In the genomic region with DNA sequence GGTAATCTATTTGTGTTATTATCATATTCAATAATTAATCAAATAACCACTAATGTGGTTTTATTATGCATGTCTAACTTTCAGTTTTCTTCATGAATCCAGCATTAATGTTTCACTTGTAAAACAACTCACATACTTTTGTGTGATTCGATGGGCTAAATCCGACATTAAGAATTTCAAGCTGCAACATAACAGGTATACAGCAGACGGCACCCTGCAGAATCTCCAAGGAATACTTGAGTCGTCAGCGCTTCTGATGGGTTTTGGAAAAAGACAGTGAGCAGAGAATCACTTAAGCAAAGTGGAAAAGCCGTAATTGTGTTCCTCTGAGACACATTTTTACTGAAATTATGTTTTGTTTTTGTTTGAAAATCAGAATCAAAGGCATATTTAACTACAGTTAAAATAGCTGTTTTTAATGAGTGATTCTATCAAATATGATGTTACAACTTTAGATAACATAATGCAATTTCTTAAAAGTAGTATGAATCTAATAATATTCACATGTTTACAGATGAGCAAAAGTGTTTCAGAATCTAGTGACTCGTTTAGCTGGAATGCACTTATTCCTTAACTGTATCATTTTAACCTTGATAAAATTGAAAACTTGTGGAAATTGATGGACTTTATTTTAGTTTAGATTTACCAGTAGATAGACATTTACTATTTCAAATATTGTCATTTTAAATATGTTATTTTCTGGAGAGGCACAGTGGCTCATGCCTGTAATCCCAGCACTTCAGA, we compare ENCODE assay signal across 21 cellular contexts.
DNase-seq lines count a peak whose midpoint lies in the region; ATAC-seq, FAIRE-seq and TF ChIP-seq lines count a peak whose summit lies in the region.
"Had no signal": no experiment of that assay in that cellular context is flagged by ENCODE, and none has a peak within 500 bp of the region (broad histone marks: within the 10 kb centered on the region; RNA-seq: fewer than 3 reads in every experiment).

No MANE protein-coding gene starts in this region.

- FAIRE-seq in urothelium cell line (lab: Jason Lieb, UNC), result no peak
- FAIRE-seq: GM12891 had no signal

- no peaks in the 10 kb centered on the region for H3K9me3 ChIP-seq in SK-N-SH
- H3K9me3 ChIP-seq: BLaER1, MG63 had no signal

- H3K27ac Mint-ChIP-seq in WTC11 (no peak overlapping the region), glutamatergic neuron (ENCODE audit: unreplicated experiment) (peak overlapping the region; percentile 43)
- H3K27ac Mint-ChIP-seq: CD8-positive, alpha-beta T cell had no signal

- ATAC-seq in SK-N-SH treated with all-trans-retinoic acid at 6 μM for 48 hours, result no peak
- peak; percentile 51; the same call in 1 of the 2 replicates for ATAC-seq in WTC11
- ATAC-seq: CD8-positive, alpha-beta T cell had no signal

- H3K27me3 ChIP-seq in SK-N-SH (ENCODE audit: insufficient read depth), result no peaks in the 10 kb centered on the region
- no peaks in the 10 kb centered on the region for H3K27me3 ChIP-seq in dorsolateral prefrontal cortex
- H3K27me3 ChIP-seq: BLaER1, MG63 had no signal

- no peaks in the 10 kb centered on the region for H3K79me2 ChIP-seq in SK-N-SH (ENCODE audit: insufficient read depth)

- CTCF ChIA-PET in SK-N-SH (lab: Yijun Ruan, JAX) (interaction anchor here (1.1 to 1.2 kb wide), 2 partner anchors 29 to 471 kb away, joined by 3 read pairs; no protein-coding TSS in a partner anchor), WTC11 (lab: Charles Lee) (no interaction called here)

- no peak overlapping the region for H3K4me3 ChIP-seq in SK-N-SH (ENCODE audit: low read depth in 2 of 2, low read length in 1 of 2)
- H3K4me3 ChIP-seq in dorsolateral prefrontal cortex, result no peak overlapping the region
- H3K4me3 ChIP-seq: BLaER1, MG63 had no signal

- H4K20me1 ChIP-seq in SK-N-SH (ENCODE audit: insufficient read depth), result no peaks in the 10 kb centered on the region
- H4K20me1 ChIP-seq: BLaER1 had no signal

- POLR2A ChIA-PET in SK-N-SH (lab: Yijun Ruan, JAX) (no interaction called here), WTC11 (lab: Charles Lee) (no interaction called here)

- no peak overlapping the region for H2AFZ ChIP-seq in SK-N-SH (ENCODE audit: low read depth)

- no peak for TF ChIP-seq RAD21 in SK-N-SH (IDR thresholded peaks at IDR 0.05; ENCODE audit: low read length)

- no peaks in the 10 kb centered on the region for H3K36me3 ChIP-seq in SK-N-SH (replicated peaks in 1 of 2; ENCODE audit: control insufficient read depth in 1 of 2, insufficient read depth in 2 of 2, low read length in 1 of 2)
- H3K36me3 ChIP-seq: BLaER1, MG63 had no signal

- no peak overlapping the region for H3K4me2 ChIP-seq in SK-N-SH
- H3K4me2 ChIP-seq: BLaER1 had no signal

- H3K9me3 Mint-ChIP-seq in WTC11 (no peaks in the 10 kb centered on the region), glutamatergic neuron (ENCODE audit: unreplicated experiment) (peaks cover 1% of the 10 kb centered on the region)

- intact Hi-C loops in dorsolateral prefrontal cortex (cut with DNase I), result no loop called here

- no peak for DNase-seq in SK-N-SH
- no peak for DNase-seq in WTC11 (ENCODE audit: low spot score)
- no peak for DNase-seq in glutamatergic neuron
- peak; percentile 6 for DNase-seq in urothelium cell line (ENCODE audit: low spot score)
- DNase-seq in stimulated activated CD4-positive, alpha-beta T cell treated with anti-CD3 and anti-CD28 coated beads, Interleukin-1b, Interleukin-23, amount 100 ng/mL, for 48 hours, result no peak
- DNase-seq in dorsolateral prefrontal cortex, result no peak
- DNase-seq in ureter (ENCODE audit: low spot score), result no peak
- DNase-seq: CD8-positive, alpha-beta T cell; DND-41; GDM1; GOT3; MG63; NCI-H1092 treated with DMSO at 0.1 percent for 48 hours; NCI-H1694; NCI-H345; NCI-H526; NK-92 treated with Interleukin-12 subunit alpha and Interleukin-12 subunit beta, amount 100 ng/mL, for 24 hours; OCI-M1 had no signal

- 65% methylated on average over 7 of the region's 7 CpGs for WGBS in SK-N-SH (ENCODE audit: low lambda C conversion rate)

- no peaks in the 10 kb centered on the region; a peak in 1 of 4 replicates for H3K4me1 ChIP-seq in SK-N-SH (ENCODE audit: control insufficient read depth in 1 of 2, insufficient read depth in 2 of 2, low read depth in 1 of 2, low read length in 1 of 2)
- H3K4me1 ChIP-seq: BLaER1 had no signal

- no peaks in the 10 kb centered on the region for H3K4me1 Mint-ChIP-seq in WTC11
- H3K4me1 Mint-ChIP-seq in glutamatergic neuron (ENCODE audit: low read depth, unreplicated experiment), result peaks cover 7% of the 10 kb centered on the region

- no peaks in the 10 kb centered on the region for H3K27me3 Mint-ChIP-seq in WTC11 (ENCODE audit: low read depth)
- no peaks in the 10 kb centered on the region for H3K27me3 Mint-ChIP-seq in glutamatergic neuron (ENCODE audit: unreplicated experiment)

- no peak for TF ChIP-seq CTCF in SK-N-SH (IDR thresholded peaks at IDR 0.05)
- no peak for TF ChIP-seq CTCF in WTC11 (IDR thresholded peaks at IDR 0.05)
- TF ChIP-seq CTCF in glutamatergic neuron (IDR thresholded peaks at IDR 0.05; ENCODE audit: partially characterized antibody, unreplicated experiment), result no peak
- no peak for TF ChIP-seq CTCF in dorsolateral prefrontal cortex (IDR thresholded peaks at IDR 0.05 in 54 of 56, conservative IDR thresholded peaks at IDR 0.05 in 2 of 56; ENCODE audit: low read depth in 1 of 56, partially characterized antibody in 56 of 56)

- H3F3A ChIP-seq in SK-N-SH (replicated peaks; ENCODE audit: insufficient read depth), result no peaks in the 10 kb centered on the region

- TF ChIP-seq EP300 in SK-N-SH (IDR thresholded peaks at IDR 0.05; ENCODE audit: borderline replicate concordance in 1 of 2, low read depth in 1 of 2, low read length in 1 of 2), result no peak

- H3K4me3 Mint-ChIP-seq in WTC11 (no peak overlapping the region), glutamatergic neuron (ENCODE audit: unreplicated experiment) (no peak overlapping the region)
- H3K4me3 Mint-ChIP-seq: CD8-positive, alpha-beta T cell had no signal

- H3K36me3 Mint-ChIP-seq in WTC11 (no peaks in the 10 kb centered on the region), glutamatergic neuron (ENCODE audit: unreplicated experiment) (no peaks in the 10 kb centered on the region)
- H3K36me3 Mint-ChIP-seq: CD8-positive, alpha-beta T cell had no signal

- H3K9me2 ChIP-seq in SK-N-SH, result no peaks in the 10 kb centered on the region

- H3K27ac ChIP-seq in SK-N-SH (ENCODE audit: low read depth in 2 of 2, low read length in 1 of 2), result no peak overlapping the region
- no peak overlapping the region for H3K27ac ChIP-seq in dorsolateral prefrontal cortex
- H3K27ac ChIP-seq: BLaER1 had no signal

- no peak overlapping the region for H3K9ac ChIP-seq in SK-N-SH
- H3K9ac ChIP-seq: BLaER1 had no signal

TF ChIP-seq in SK-N-SH treated with all-trans-retinoic acid at 6 μM for 48 hours, 23 proteins besides CTCF, POLR2A, EP300 and RAD21:
- TF ChIP-seq ISL1 (CRISPR knock-in tag; IDR thresholded peaks at IDR 0.05) (peak; percentile 92), TCF4 (CRISPR knock-in tag; IDR thresholded peaks at IDR 0.05; ENCODE audit: borderline replicate concordance) (no peak)
TF ChIP-seq in SK-N-SH treated with all-trans-retinoic acid at 6 μM for 48 hours: peak in this region for 1.

TF ChIP-seq in SK-N-SH, 30 proteins besides CTCF, POLR2A, EP300 and RAD21 (continues in another document):
- TF ChIP-seq MEF2A (IDR thresholded peaks at IDR 0.05; ENCODE audit: borderline replicate concordance, low read depth), result no peak
- TF ChIP-seq, protein P1, sequence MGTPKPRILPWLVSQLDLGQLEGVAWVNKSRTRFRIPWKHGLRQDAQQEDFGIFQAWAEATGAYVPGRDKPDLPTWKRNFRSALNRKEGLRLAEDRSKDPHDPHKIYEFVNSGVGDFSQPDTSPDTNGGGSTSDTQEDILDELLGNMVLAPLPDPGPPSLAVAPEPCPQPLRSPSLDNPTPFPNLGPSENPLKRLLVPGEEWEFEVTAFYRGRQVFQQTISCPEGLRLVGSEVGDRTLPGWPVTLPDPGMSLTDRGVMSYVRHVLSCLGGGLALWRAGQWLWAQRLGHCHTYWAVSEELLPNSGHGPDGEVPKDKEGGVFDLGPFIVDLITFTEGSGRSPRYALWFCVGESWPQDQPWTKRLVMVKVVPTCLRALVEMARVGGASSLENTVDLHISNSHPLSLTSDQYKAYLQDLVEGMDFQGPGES (IDR thresholded peaks at IDR 0.05; ENCODE audit: low read depth, low read length), result no peak
- no peak for TF ChIP-seq GABPA (IDR thresholded peaks at IDR 0.05; ENCODE audit: low read depth)
- TF ChIP-seq SIN3A (IDR thresholded peaks at IDR 0.05; ENCODE audit: borderline replicate concordance, low read depth, low read length), result no peak
- no peak for TF ChIP-seq FOXJ3 (CRISPR knock-in tag; IDR thresholded peaks at IDR 0.05)
- TF ChIP-seq YY1 (IDR thresholded peaks at IDR 0.05; ENCODE audit: low read depth), result no peak
- no peak for TF ChIP-seq CHD2 (IDR thresholded peaks at IDR 0.05; ENCODE audit: low read length, partially characterized antibody)
- TF ChIP-seq RFX5 (IDR thresholded peaks at IDR 0.05; ENCODE audit: low read length), result no peak

TF ChIP-seq in WTC11, 78 proteins besides CTCF, POLR2A, EP300 and RAD21 (continues in another document):
- TF ChIP-seq, protein P2, sequence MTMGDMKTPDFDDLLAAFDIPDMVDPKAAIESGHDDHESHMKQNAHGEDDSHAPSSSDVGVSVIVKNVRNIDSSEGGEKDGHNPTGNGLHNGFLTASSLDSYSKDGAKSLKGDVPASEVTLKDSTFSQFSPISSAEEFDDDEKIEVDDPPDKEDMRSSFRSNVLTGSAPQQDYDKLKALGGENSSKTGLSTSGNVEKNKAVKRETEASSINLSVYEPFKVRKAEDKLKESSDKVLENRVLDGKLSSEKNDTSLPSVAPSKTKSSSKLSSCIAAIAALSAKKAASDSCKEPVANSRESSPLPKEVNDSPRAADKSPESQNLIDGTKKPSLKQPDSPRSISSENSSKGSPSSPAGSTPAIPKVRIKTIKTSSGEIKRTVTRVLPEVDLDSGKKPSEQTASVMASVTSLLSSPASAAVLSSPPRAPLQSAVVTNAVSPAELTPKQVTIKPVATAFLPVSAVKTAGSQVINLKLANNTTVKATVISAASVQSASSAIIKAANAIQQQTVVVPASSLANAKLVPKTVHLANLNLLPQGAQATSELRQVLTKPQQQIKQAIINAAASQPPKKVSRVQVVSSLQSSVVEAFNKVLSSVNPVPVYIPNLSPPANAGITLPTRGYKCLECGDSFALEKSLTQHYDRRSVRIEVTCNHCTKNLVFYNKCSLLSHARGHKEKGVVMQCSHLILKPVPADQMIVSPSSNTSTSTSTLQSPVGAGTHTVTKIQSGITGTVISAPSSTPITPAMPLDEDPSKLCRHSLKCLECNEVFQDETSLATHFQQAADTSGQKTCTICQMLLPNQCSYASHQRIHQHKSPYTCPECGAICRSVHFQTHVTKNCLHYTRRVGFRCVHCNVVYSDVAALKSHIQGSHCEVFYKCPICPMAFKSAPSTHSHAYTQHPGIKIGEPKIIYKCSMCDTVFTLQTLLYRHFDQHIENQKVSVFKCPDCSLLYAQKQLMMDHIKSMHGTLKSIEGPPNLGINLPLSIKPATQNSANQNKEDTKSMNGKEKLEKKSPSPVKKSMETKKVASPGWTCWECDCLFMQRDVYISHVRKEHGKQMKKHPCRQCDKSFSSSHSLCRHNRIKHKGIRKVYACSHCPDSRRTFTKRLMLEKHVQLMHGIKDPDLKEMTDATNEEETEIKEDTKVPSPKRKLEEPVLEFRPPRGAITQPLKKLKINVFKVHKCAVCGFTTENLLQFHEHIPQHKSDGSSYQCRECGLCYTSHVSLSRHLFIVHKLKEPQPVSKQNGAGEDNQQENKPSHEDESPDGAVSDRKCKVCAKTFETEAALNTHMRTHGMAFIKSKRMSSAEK (CRISPR knock-in tag; IDR thresholded peaks at IDR 0.05; ENCODE audit: borderline replicate concordance), result no peak
